In the genomic region with DNA sequence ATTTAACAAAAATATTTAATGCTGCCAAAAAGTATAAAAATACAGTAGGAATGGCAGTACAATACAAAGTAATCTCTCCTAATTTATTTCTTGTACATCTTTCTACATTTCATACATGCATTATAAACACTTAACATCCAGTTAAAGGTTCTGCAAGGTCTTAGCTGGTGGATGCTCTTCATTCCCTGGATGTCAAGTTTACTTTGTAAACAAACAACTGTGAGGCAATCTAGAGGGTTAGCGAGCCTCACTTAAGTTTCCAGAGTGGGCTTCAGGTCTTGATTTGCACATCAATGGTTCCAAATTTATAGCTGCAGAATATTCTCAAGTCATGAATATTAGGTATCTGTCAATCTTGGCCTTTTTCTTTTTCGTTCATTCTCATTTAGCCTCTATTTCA, we compare ENCODE assay signal across 1 cellular context.
TF ChIP-seq lines count a peak whose summit lies in the region.

No MANE protein-coding gene starts in this region.

TF ChIP-seq in HepG2, 621 proteins besides CTCF, POLR2A, EP300 and RAD21 (continued from another document):
- 0 out of 2 replicates have a peak, but pooled peaks have one; percentile 8 for TF ChIP-seq CEBPB (IDR thresholded peaks at IDR 0.05; ENCODE audit: borderline replicate concordance, low read depth, low read length)
- no peak for TF ChIP-seq FOXA1 (IDR thresholded peaks at IDR 0.05)
- TF ChIP-seq FOXA1 (CRISPR knock-in tag; IDR thresholded peaks at IDR 0.05): peak; percentile 35; the same call in 1 of the 2 replicates
- no peak for TF ChIP-seq ZNF737 (CRISPR knock-in tag; IDR thresholded peaks at IDR 0.05; ENCODE audit: borderline replicate concordance)
- peak; percentile 40; the same call in 1 of the 2 replicates for TF ChIP-seq CEBPG (CRISPR knock-in tag; IDR thresholded peaks at IDR 0.05)
